ENCODE assay signal across 28 cellular contexts in the genomic region with DNA sequence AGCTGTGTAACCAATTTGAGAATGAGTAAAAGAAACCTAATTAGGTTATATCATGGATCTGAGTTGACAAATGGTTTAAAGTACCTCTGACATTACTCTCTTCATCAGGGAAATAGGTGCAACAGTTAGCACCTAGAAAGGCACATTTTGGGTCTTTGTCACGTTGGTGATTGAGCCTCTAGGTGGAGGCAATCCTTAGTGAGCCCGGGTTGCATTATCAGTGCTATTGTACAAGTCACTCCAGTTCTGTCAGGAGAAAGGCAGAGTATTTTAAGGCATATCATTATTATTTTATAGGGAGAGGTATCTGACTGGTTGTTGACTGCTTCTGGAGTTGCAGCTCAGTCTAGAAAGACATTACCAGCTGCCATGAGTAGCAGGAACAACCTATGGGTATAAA. TPM values are rescaled to one million over a fixed set of nuclear protein-coding genes. Genes with fewer than 3 reads are reported as not detected.
DNase-seq lines count a peak whose midpoint lies in the region; ATAC-seq, FAIRE-seq and TF ChIP-seq lines count a peak whose summit lies in the region.
"Had no signal": no experiment of that assay in that cellular context is flagged by ENCODE, and none has a peak within 500 bp of the region (broad histone marks: within the 10 kb centered on the region; RNA-seq: fewer than 3 reads in every experiment).

No MANE protein-coding gene starts in this region.

- H3K9me3 Mint-ChIP-seq in nephron = peaks cover 6% of the 10 kb centered on the region

- peak overlapping the region in 1 of 3 experiments; percentile 46 for H3K27ac Mint-ChIP-seq in nephron

- POLR2A ChIA-PET in HepG2 (lab: Yijun Ruan, JAX) = interaction anchor here (1.7 kb wide), 1 partner anchor 27 kb away, joined by 4 read pairs; no protein-coding TSS in a partner anchor
- POLR2A ChIA-PET in Panc1 (lab: Charles Lee) = no interaction called here

- no peaks in the 10 kb centered on the region; a peak in 1 of 5 replicates for H3K27me3 ChIP-seq in HepG2 (ENCODE audit: control insufficient read depth in 1 of 2, insufficient read depth in 2 of 2, low read length in 2 of 2)
- H3K27me3 ChIP-seq in right lobe of liver = no peaks in the 10 kb centered on the region
- no peaks in the 10 kb centered on the region for H3K27me3 ChIP-seq in Panc1 (ENCODE audit: control insufficient read depth, insufficient read depth, low read length)
- H3K27me3 ChIP-seq: BLaER1, SJSA1 had no signal

- H3K36me3 ChIP-seq in HepG2 (replicated peaks in 1 of 2; ENCODE audit: control insufficient read depth in 1 of 2, insufficient read depth in 2 of 2, low read length in 2 of 2) (no peaks in the 10 kb centered on the region), right lobe of liver (no peaks in the 10 kb centered on the region), KOPT-K1 (ENCODE audit: insufficient read depth, low read length) (no peaks in the 10 kb centered on the region), Panc1 (ENCODE audit: control insufficient read depth, insufficient read depth, low read length) (no peaks in the 10 kb centered on the region)
- H3K36me3 ChIP-seq: BLaER1, SJSA1 had no signal

- peak overlapping the region in 2 of 3 experiments; percentile 14 to 43 for H3K4me3 Mint-ChIP-seq in nephron

- H3K27me3 Mint-ChIP-seq in nephron (ENCODE audit: low read depth) = no peaks in the 10 kb centered on the region

- FAIRE-seq in HepG2 (lab: Jason Lieb, UNC) = no peak
- FAIRE-seq: A204.1, GM12891, H54 had no signal

- TF ChIP-seq POLR2A in HepG2 (IDR thresholded peaks at IDR 0.05; ENCODE audit: insufficient read depth in 1 of 2, low read depth in 2 of 2, low read length in 2 of 2) (no peak), right lobe of liver (IDR thresholded peaks at IDR 0.05) (no peak), GM18505 (IDR thresholded peaks at IDR 0.05; ENCODE audit: borderline replicate concordance, extremely low read depth, insufficient read depth, insufficient read length) (no peak)

- H3K4me1 ChIP-seq in HepG2 (ENCODE audit: insufficient read depth, low read length) (peaks cover 35% of the 10 kb centered on the region), right lobe of liver (peaks cover 0 to 7% (median 0%) of the 10 kb centered on the region in 4 donors), Panc1 (ENCODE audit: control insufficient read depth, insufficient read depth, low read length) (peaks cover 8% of the 10 kb centered on the region)

- H3K36me3 Mint-ChIP-seq in nephron (ENCODE audit: low read depth) = no peaks in the 10 kb centered on the region

- no peak overlapping the region for H3K27ac ChIP-seq in HepG2 (ENCODE audit: extremely low read length, insufficient read depth, low read length)
- no peak overlapping the region for H3K27ac ChIP-seq in right lobe of liver
- peak overlapping the region; percentile 94 for H3K27ac ChIP-seq in KOPT-K1 (ENCODE audit: low read depth, low read length, poor library complexity, severe bottlenecking)
- H3K27ac ChIP-seq in Panc1 (ENCODE audit: low read length) = no peak overlapping the region
- H3K27ac ChIP-seq: KMS-11, PC-9, SJSA1 had no signal

- H3K9me3 ChIP-seq in HepG2 (ENCODE audit: low read length) (no peaks in the 10 kb centered on the region), right lobe of liver (no peaks in the 10 kb centered on the region), KOPT-K1 (ENCODE audit: insufficient read depth, low read length, poor library complexity, severe bottlenecking) (peaks cover 9% of the 10 kb centered on the region), Panc1 (ENCODE audit: control insufficient read depth, insufficient read depth, low read depth, low read length) (no peaks in the 10 kb centered on the region)

- H3K9ac ChIP-seq in HepG2 (ENCODE audit: insufficient read depth, low read depth, low read length) = no peak overlapping the region
- H3K9ac ChIP-seq: BLaER1, KMS-11 had no signal

- no peak overlapping the region for H2AFZ ChIP-seq in HepG2 (ENCODE audit: low read length)
- H2AFZ ChIP-seq: PC-9 had no signal

- H3K4me1 Mint-ChIP-seq in nephron = peaks cover 17% of the 10 kb centered on the region

- CTCF ChIA-PET in HepG2 (lab: Yijun Ruan, JAX; ENCODE audit: low intra/inter-chr PET ratio, low total read pairs) = no interaction called here
- CTCF ChIA-PET in Panc1 (lab: Charles Lee) = no interaction called here

- TF ChIP-seq CTCF in HepG2 (CRISPR knock-in tag; IDR thresholded peaks at IDR 0.05) (no peak), right lobe of liver (IDR thresholded peaks at IDR 0.05) (no peak), Panc1 (IDR thresholded peaks at IDR 0.05) (peak; percentile 12; the same call in 1 of the 2 replicates), nephron (IDR thresholded peaks at IDR 0.05; ENCODE audit: unreplicated experiment in 3 of 3) (no peak)

- no peak for TF ChIP-seq RAD21 in HepG2 (CRISPR knock-in tag; IDR thresholded peaks at IDR 0.05)

- in situ Hi-C loops in HepG2 (cut with HindIII; ENCODE audit: extremely low pct_ligation_motif_present, low pct_unique_long_range_greater_than_20kb) = loop anchor here (10.0 kb wide), 1 partner anchor 146 kb away; no protein-coding TSS in a partner anchor
- in situ Hi-C loops in Panc1 (cut with HindIII; ENCODE audit: low pct_unique_long_range_greater_than_20kb, low sequenced_read_pairs) = no loop called here

- intact Hi-C loops in HepG2 (cut with micrococcal nuclease; ENCODE audit: unreplicated experiment) = no loop called here
- intact Hi-C loops in right lobe of liver (cut with DNase I) = no loop called here
- intact Hi-C loops in Panc1 (cut with micrococcal nuclease; ENCODE audit: unreplicated experiment) = loop anchor here (10.0 kb wide), 1 partner anchor 116 kb away; no protein-coding TSS in a partner anchor

- no peak overlapping the region for H3K4me2 ChIP-seq in HepG2 (ENCODE audit: low read depth, low read length)
- H3K4me2 ChIP-seq: KMS-11, PC-9 had no signal

- no TSS peak for BruUV-seq in HepG2 (replicated peaks; lab: Mats Ljungman, UMichigan)
- BruUV-seq in Panc1 (replicated peaks; lab: Mats Ljungman, UMichigan) = no TSS peak

- 15% methylated on average over 2 of the region's 2 CpGs for WGBS in HepG2 (ENCODE audit: low lambda C conversion rate)
- WGBS in right lobe of liver (ENCODE audit: insufficient coverage, low coverage, low lambda C conversion rate, missing lambda C conversion rate) = 70% methylated on average over 2 of the region's 2 CpGs

- H3K4me3 ChIP-seq in HepG2 (replicated peaks in 1 of 3; ENCODE audit: insufficient read depth in 1 of 3, low read depth in 2 of 3, low read length in 3 of 3) = no peak overlapping the region
- no peak overlapping the region for H3K4me3 ChIP-seq in right lobe of liver
- no peak overlapping the region for H3K4me3 ChIP-seq in Panc1 (ENCODE audit: low read depth in 2 of 2, low read length in 2 of 2)
- H3K4me3 ChIP-seq: BLaER1, PC-9, SJSA1 had no signal

- no peaks in the 10 kb centered on the region for H3K79me2 ChIP-seq in HepG2 (ENCODE audit: insufficient read depth, low read length)

- DNase-seq in HepG2 (ENCODE audit: low spot score) = no peak
- no peak for DNase-seq in right lobe of liver
- no peak for DNase-seq in Panc1 (ENCODE audit: low read depth, low spot score)
- no peak for DNase-seq in EL
- DNase-seq: CD4-positive, CD25-positive, alpha-beta regulatory T cell; COR-L47; GDM1; IMR-90; NCI-H1105; NCI-H1436 treated with DMSO at 0.1 percent for 48 hours; NCI-H187 treated with DMSO at 0.1 percent for 48 hours; NCI-H2107; NCI-H446; NCI-H524 treated with DMSO at 0.1 percent for 48 hours; NCI-H774; PC-9; Right ventricle myocardium superior; RPMI8226 had no signal

- ATAC-seq in HepG2 = no peak
- ATAC-seq in right lobe of liver = no peak
- ATAC-seq in Panc1 = no peak
- no peak for ATAC-seq in GM18505 (IDR thresholded peaks at IDR 0.05; ENCODE audit: unreplicated experiment)
- ATAC-seq in GM19455 (IDR thresholded peaks at IDR 0.05; ENCODE audit: unreplicated experiment) = no peak

- no peaks in the 10 kb centered on the region for H4K20me1 ChIP-seq in HepG2 (ENCODE audit: insufficient read depth, low read length)
- H4K20me1 ChIP-seq: BLaER1 had no signal

- no peak for TF ChIP-seq EP300 in HepG2 (IDR thresholded peaks at IDR 0.05; ENCODE audit: low read depth in 2 of 2, low read length in 2 of 2)
- TF ChIP-seq EP300 in HepG2 (CRISPR knock-in tag; IDR thresholded peaks at IDR 0.05; ENCODE audit: borderline replicate concordance) = no peak

TF ChIP-seq in HepG2, 621 proteins besides CTCF, POLR2A, EP300 and RAD21 (continues in another document):
- TF ChIP-seq ZNF138 (CRISPR knock-in tag; IDR thresholded peaks at IDR 0.05; ENCODE audit: low read depth) = no peak

RNA-seq across cellular contexts. Expression of a gene that starts 54.9 kb away (rescaled TPM):
- total RNA-seq in HepG2 (2016; rRNA removed; fragmentation: Illumina TruSeq; extraction: Trizol) (79.0 and 88.6 TPM in 2 replicates), right lobe of liver (10 to 100 TPM; 31.5 to 54.8 (median 36.7) TPM), Panc1 (2021; ENCODE audit: unreplicated experiment) (53.0 TPM)
- 14.2 and 14.7 TPM in 2 replicates for total RNA-seq in HepG2 (2016; cell fraction: cytosol; rRNA removed; fragmentation: Illumina TruSeq; extraction: Trizol; ENCODE audit: low read depth)
- 82.1 and 84.2 TPM in 2 replicates for total RNA-seq in HepG2 (2016; cell fraction: insoluble cytoplasmic fraction; rRNA removed; fragmentation: Illumina TruSeq; extraction: Trizol)
- 35.6 and 36.2 TPM in 2 replicates for total RNA-seq in HepG2 (2016; cell fraction: membrane; rRNA removed; fragmentation: Illumina TruSeq; extraction: Trizol)
- 86.3 and 102 TPM in 2 replicates for total RNA-seq in HepG2 (2016; cell fraction: nucleus; rRNA removed; fragmentation: Illumina TruSeq; extraction: Trizol)
- 108 and 112 TPM in 2 replicates for polyA plus RNA-seq in HepG2 (2011; rRNA removed)
- polyA plus RNA-seq in HepG2 (2011; cell fraction: cytosol; rRNA removed) = 79.8 and 88.4 TPM in 2 replicates
- 158 and 172 TPM in 2 replicates for polyA plus RNA-seq in HepG2 (2011; cell fraction: nucleus; rRNA removed)
- 57.6 and 68.7 TPM in 2 replicates for polyA plus RNA-seq in HepG2 (2012)
- 6.2 and 6.6 TPM in 2 replicates for polyA plus RNA-seq in HepG2 (2016; cell fraction: cytosol; fragmentation: Illumina TruSeq; extraction: Trizol; ENCODE audit: low read depth)
- 74.5 and 78.1 TPM in 2 replicates for polyA plus RNA-seq in HepG2 (2016; cell fraction: insoluble cytoplasmic fraction; fragmentation: Illumina TruSeq; extraction: Trizol; ENCODE audit: low read depth)
- 14.8 and 17.7 TPM in 2 replicates for polyA plus RNA-seq in HepG2 (2016; cell fraction: membrane; fragmentation: Illumina TruSeq; extraction: Trizol; ENCODE audit: low read depth)
- 88.3 and 97.6 TPM in 2 replicates for polyA plus RNA-seq in HepG2 (2016; cell fraction: nucleus; fragmentation: Illumina TruSeq; extraction: Trizol; ENCODE audit: insufficient read depth, low read depth)
- 155 and 156 TPM in 2 replicates for polyA minus RNA-seq in HepG2 (2011; rRNA and poly(A)+ RNA removed; ENCODE audit: low replicate concordance)
- polyA minus RNA-seq in HepG2 (2011; cell fraction: cytosol; rRNA and poly(A)+ RNA removed) = 47.8 and 51.6 TPM in 2 replicates
- 183 and 209 TPM in 2 replicates for polyA minus RNA-seq in HepG2 (2011; cell fraction: nucleus; rRNA and poly(A)+ RNA removed)
- polyA plus RNA-seq in Panc1 (2012; ENCODE audit: insufficient read length) = 42.6 TPM
